ENCODE assay signal across 8 cellular contexts in the genomic region with DNA sequence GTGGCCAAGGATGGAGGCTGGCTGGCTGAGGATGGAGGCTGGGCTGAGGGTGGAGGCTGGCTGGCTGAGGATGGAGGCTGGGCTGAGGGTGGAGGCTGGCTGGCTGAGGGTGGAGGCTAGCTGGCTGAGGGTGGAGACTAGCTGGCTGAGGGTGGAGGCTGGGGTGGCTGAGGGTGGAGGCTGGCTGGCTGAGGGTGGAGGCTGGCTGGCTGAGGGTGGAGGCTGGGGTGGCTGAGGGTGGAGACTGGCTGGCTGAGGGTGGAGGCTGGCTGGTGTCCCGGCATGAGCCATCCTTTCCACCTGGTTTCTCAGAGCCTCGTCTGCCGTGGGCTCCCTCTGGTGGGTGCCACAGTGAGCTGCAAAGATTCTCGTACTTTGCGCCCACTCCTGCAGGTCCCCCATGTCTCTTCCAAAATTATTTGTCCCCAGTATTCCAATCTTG.
A peak's percentile ranks its signal among the peaks of the same experiment; 100 is the strongest.
DNase-seq lines count a peak whose midpoint lies in the region; ATAC-seq and TF ChIP-seq lines count a peak whose summit lies in the region.

No MANE protein-coding gene starts in this region.

- H2BK5ac ChIP-seq in neuronal stem cell (ENCODE audit: low read length): peak overlapping the region; percentile 79

- H3K36me3 ChIP-seq in breast epithelium (no peaks in the 10 kb centered on the region), endodermal cell (ENCODE audit: control insufficient read depth, insufficient read depth, low read length) (no peaks in the 10 kb centered on the region), neuronal stem cell (replicated peaks in 1 of 2; ENCODE audit: control insufficient read depth in 2 of 2, insufficient read depth in 2 of 2, low read length in 2 of 2) (no peaks in the 10 kb centered on the region)

- peak overlapping the region; percentile 6 for H2AK5ac ChIP-seq in neuronal stem cell (ENCODE audit: low read depth, low read length)

- no peak overlapping the region for H3K9ac ChIP-seq in endodermal cell (ENCODE audit: extremely low read depth, low read length, poor library complexity, severe bottlenecking)
- peak overlapping the region; percentile 34 for H3K9ac ChIP-seq in neuronal stem cell (ENCODE audit: low read depth, low read length, poor library complexity)

- H3K4me3 Mint-ChIP-seq in MCF 10A (ENCODE audit: unreplicated experiment): no peak overlapping the region
- H3K4me3 Mint-ChIP-seq in endodermal cell: no peak overlapping the region

- H3K4me1 ChIP-seq in breast epithelium (no peaks in the 10 kb centered on the region), endodermal cell (ENCODE audit: control insufficient read depth, insufficient read depth, low read length) (no peaks in the 10 kb centered on the region), neuronal stem cell (ENCODE audit: control insufficient read depth in 2 of 2, insufficient read depth in 1 of 2, low read depth in 1 of 2, low read length in 2 of 2) (peaks cover 0 to 2% of the 10 kb centered on the region in 2 donors)

- peak overlapping the region; percentile 71 for H3K4ac ChIP-seq in neuronal stem cell (ENCODE audit: low read length)

- H3K27ac ChIP-seq in breast epithelium: no peak overlapping the region
- H3K27ac ChIP-seq in endodermal cell (ENCODE audit: low read depth, low read length): no peak overlapping the region
- no peak overlapping the region for H3K27ac ChIP-seq in neuronal stem cell (replicated peaks; ENCODE audit: low read length)

- H3K4me1 Mint-ChIP-seq in MCF 10A (ENCODE audit: insufficient read depth, unreplicated experiment): no peaks in the 10 kb centered on the region
- H3K4me1 Mint-ChIP-seq in endodermal cell: no peaks in the 10 kb centered on the region

- no peak overlapping the region for H3K27ac Mint-ChIP-seq in MCF 10A (ENCODE audit: low read depth, unreplicated experiment)
- no peak overlapping the region for H3K27ac Mint-ChIP-seq in endodermal cell

- ATAC-seq in GM18519 (IDR thresholded peaks at IDR 0.05; ENCODE audit: low FRiP score, unreplicated experiment) (no peak), HG02588 (IDR thresholded peaks at IDR 0.05; ENCODE audit: unreplicated experiment) (no peak)

- intact Hi-C loops in MCF 10A (cut with micrococcal nuclease) (no loop called here), breast epithelium (cut with DNase I; ENCODE audit: low total_unique reads) (no loop called here)

- H4K8ac ChIP-seq in neuronal stem cell (ENCODE audit: low read depth, low read length): no peak overlapping the region

- peak; percentile 20 for TF ChIP-seq CTCF in MCF 10A (IDR thresholded peaks at IDR 0.05; ENCODE audit: unreplicated experiment)
- TF ChIP-seq CTCF in breast epithelium (IDR thresholded peaks at IDR 0.05): no peak
- TF ChIP-seq CTCF in endodermal cell (conservative IDR thresholded peaks at IDR 0.05): peak; percentile 77

- peak overlapping the region; percentile 73 for H3K14ac ChIP-seq in neuronal stem cell (ENCODE audit: low read length)

- H4K91ac ChIP-seq in neuronal stem cell (ENCODE audit: low read depth, low read length, poor library complexity): peak overlapping the region; percentile 88

- no peak for TF ChIP-seq POLR2A in breast epithelium (IDR thresholded peaks at IDR 0.05)

- no TSS peak for BruUV-seq in MCF 10A (replicated peaks; lab: Mats Ljungman, UMichigan)

- H2BK15ac ChIP-seq in neuronal stem cell (ENCODE audit: low read length): peak overlapping the region; percentile 62

- no peak overlapping the region for H2AFZ ChIP-seq in neuronal stem cell (ENCODE audit: low read length)

- POLR2A ChIA-PET in MCF 10A (lab: Yijun Ruan, JAX): no interaction called here

- peak overlapping the region; percentile 84 for H3K18ac ChIP-seq in neuronal stem cell (ENCODE audit: low read length)

- peak overlapping the region; percentile 77 for H3K23ac ChIP-seq in neuronal stem cell (ENCODE audit: low read depth, low read length, poor library complexity)

- DNase-seq in MCF 10A (ENCODE audit: unreplicated experiment): peak; percentile 17
- DNase-seq in breast epithelium (ENCODE audit: low spot score in 2 of 2): no peak
- DNase-seq in NCI-H69 (lab: John Stamatoyannopoulos, UW): peak; percentile 46
- peak; percentile 78 for DNase-seq in endodermal cell
- DNase-seq in neuronal stem cell (ENCODE audit: low spot score): peak; percentile 17
- no peak for DNase-seq in stimulated activated naive CD4-positive, alpha-beta T cell treated with Interleukin-2 at 50 U/mL for 16 hours (lab: John Stamatoyannopoulos, UW)

- no peak overlapping the region for H2BK120ac ChIP-seq in neuronal stem cell (ENCODE audit: low read depth, low read length)

- H3K27me3 Mint-ChIP-seq in MCF 10A (ENCODE audit: insufficient read depth, unreplicated experiment) (peaks cover 53% of the 10 kb centered on the region), endodermal cell (ENCODE audit: insufficient read depth) (peaks cover 10% of the 10 kb centered on the region)

- WGBS in endodermal cell (ENCODE audit: insufficient coverage in 1 of 2, insufficient read length in 1 of 2), 2 experiments: 36 to 72% methylated on average over 3 to 5 of the region's 5 CpGs
- no CpG with 5 or more reads among the region's 5 CpGs for WGBS in neuronal stem cell (ENCODE audit: extremely low coverage in 2 of 2, insufficient read length in 2 of 2, insufficient replicate concordance in 1 of 2), 2 donors

- H3K9me3 ChIP-seq in breast epithelium (peaks cover 4 to 5% of the 10 kb centered on the region in 2 donors), endodermal cell (ENCODE audit: control insufficient read depth, low read length) (no peaks in the 10 kb centered on the region), neuronal stem cell (replicated peaks in 1 of 2; ENCODE audit: control insufficient read depth in 2 of 2, insufficient read depth in 1 of 2, low read depth in 1 of 2, low read length in 2 of 2) (peaks cover 3 to 7% of the 10 kb centered on the region in 2 donors)

- no peak overlapping the region for H3K4me2 ChIP-seq in neuronal stem cell (ENCODE audit: insufficient read depth, low read length, poor library complexity, severe bottlenecking)

- CTCF ChIA-PET in MCF 10A (lab: Yijun Ruan, JAX): interaction anchor here (0.7 kb wide), 1 partner anchor 21 kb away, joined by 4 read pairs; no protein-coding TSS in a partner anchor

- H3K36me3 Mint-ChIP-seq in MCF 10A (ENCODE audit: insufficient read depth, unreplicated experiment): no peaks in the 10 kb centered on the region
- H3K36me3 Mint-ChIP-seq in endodermal cell (ENCODE audit: low read depth): no peaks in the 10 kb centered on the region

- H3K9me3 Mint-ChIP-seq in MCF 10A (ENCODE audit: unreplicated experiment) (no peaks in the 10 kb centered on the region), endodermal cell (peaks cover 25% of the 10 kb centered on the region)

- H3K27me3 ChIP-seq in breast epithelium: peaks cover 0 to 17% of the 10 kb centered on the region in 2 donors
- H3K27me3 ChIP-seq in endodermal cell (ENCODE audit: control insufficient read depth, insufficient read depth, low read length, poor library complexity, severe bottlenecking): peaks cover 8% of the 10 kb centered on the region
- peaks cover 0 to 13% (median 4%) of the 10 kb centered on the region in 3 experiments for H3K27me3 ChIP-seq in neuronal stem cell (ENCODE audit: control insufficient read depth in 3 of 3, insufficient read depth in 3 of 3, low read depth in 1 of 3, low read length in 3 of 3)

- H3K4me3 ChIP-seq in breast epithelium (no peak overlapping the region), endodermal cell (ENCODE audit: low read length) (no peak overlapping the region), neuronal stem cell (ENCODE audit: low read length in 2 of 2) (no peak overlapping the region)

- H3K79me1 ChIP-seq in neuronal stem cell (ENCODE audit: low read depth, low read length): peaks cover 3% of the 10 kb centered on the region

- peak overlapping the region; percentile 94 for H2BK12ac ChIP-seq in neuronal stem cell (ENCODE audit: low read length)

Comparison
In these comparisons a context has a peak if more than half of its experiments do, and no peak if none do; other contexts are left out.
1. DNase-seq: peak in MCF 10A (single experiment), NCI-H69 (single experiment), endodermal cell (single experiment) and neuronal stem cell (single experiment); none in breast epithelium (0 of 2) and stimulated activated naive CD4-positive, alpha-beta T cell treated with Interleukin-2 at 50 U/mL for 16 hours (single experiment).
2. CTCF ChIP-seq: peak in MCF 10A (single experiment) and endodermal cell (single experiment); none in breast epithelium (0 of 3).